8 cellular contexts compared by ENCODE assay signal in the genomic region with DNA sequence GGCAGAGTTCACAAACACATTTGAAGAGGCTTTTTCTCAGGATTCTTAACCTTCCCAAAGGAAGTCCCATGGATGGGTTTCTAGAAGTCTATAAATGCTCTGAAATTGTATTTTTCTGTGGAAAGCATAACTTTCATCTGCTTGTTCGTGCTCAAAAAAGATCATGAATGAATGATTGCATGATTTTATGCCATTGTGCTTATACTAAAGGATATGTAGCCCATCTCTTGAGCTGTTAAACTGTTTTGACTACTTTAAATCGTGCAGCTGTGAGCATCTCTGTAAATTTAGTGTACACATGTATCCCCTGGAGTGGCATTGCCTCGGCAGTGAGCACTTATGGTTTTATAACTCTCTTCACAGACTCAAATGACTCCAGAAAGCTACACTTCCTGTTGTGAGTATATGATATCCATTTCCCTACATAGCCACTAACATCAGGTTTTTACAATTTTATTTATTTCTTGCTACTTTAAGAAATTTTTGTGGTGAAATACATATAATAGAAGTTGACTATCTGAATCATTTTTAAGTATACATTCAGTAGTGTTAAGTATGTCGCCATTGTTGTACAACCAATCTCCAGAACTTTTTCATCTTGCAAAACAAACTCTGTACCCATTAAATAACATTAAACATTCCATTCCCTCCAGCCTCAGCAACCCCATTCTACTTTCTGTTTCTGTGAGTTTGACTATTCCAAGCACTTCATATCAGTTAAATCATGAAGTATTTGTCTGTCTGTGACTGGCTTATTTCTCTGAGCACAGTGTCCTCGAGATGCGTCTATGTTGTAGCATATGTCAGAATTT. TPM values are rescaled to one million over a fixed set of nuclear protein-coding genes. Genes with fewer than 3 reads are reported as not detected.
DNase-seq lines count a peak whose midpoint lies in the region; ATAC-seq and TF ChIP-seq lines count a peak whose summit lies in the region.

No MANE protein-coding gene starts in this region.

- intact Hi-C loops in sigmoid colon (cut with DNase I) = no loop called here

- no peak for TF ChIP-seq EP300 in sigmoid colon (IDR thresholded peaks at IDR 0.05)

- TF ChIP-seq CTCF in sigmoid colon (IDR thresholded peaks at IDR 0.05) = peak in 1 of 4 experiments; percentile 7

- H3K4me1 ChIP-seq in SJSA1 (replicated peaks) = peaks cover 64% of the 10 kb centered on the region
- peaks cover 0 to 94% (median 91%) of the 10 kb centered on the region in 4 donors for H3K4me1 ChIP-seq in sigmoid colon

- TF ChIP-seq POLR2A in erythroblast (IDR thresholded peaks at IDR 0.05; ENCODE audit: low read length) (peak; percentile 74), sigmoid colon (IDR thresholded peaks at IDR 0.05) (peak; percentile 6 to 7)

- H3K4me3 ChIP-seq in SJSA1 (no peak overlapping the region), sigmoid colon (peak overlapping the region; percentile 8 to 88 (median 45))

- H3K27ac ChIP-seq in SJSA1 = peak overlapping the region; percentile 60
- H3K27ac ChIP-seq in sigmoid colon = peak overlapping the region; percentile 97 to 100 (median 100)

- H3K36me3 ChIP-seq in SJSA1 (peaks cover 57% of the 10 kb centered on the region), sigmoid colon (peaks cover 21 to 64% (median 34%) of the 10 kb centered on the region in 4 donors)

- WGBS in sigmoid colon, 2 donors = 38 to 53% methylated on average over 6 of the region's 6 CpGs

- no peak for ATAC-seq in HG03280 (IDR thresholded peaks at IDR 0.05; ENCODE audit: unreplicated experiment)
- no peak for ATAC-seq in HG02588 (IDR thresholded peaks at IDR 0.05; ENCODE audit: unreplicated experiment)

- peak; percentile 57 for DNase-seq in GM04504 (ENCODE audit: low read depth)
- DNase-seq in SJSA1 (ENCODE audit: low read depth in 1 of 2, low spot score in 2 of 2) = peak in 1 of 2 experiments; percentile 92
- DNase-seq in erythroblast (lab: John Stamatoyannopoulos, UW) = peak in 1 of 2 experiments; percentile 65
- peak; percentile 58 for DNase-seq in sigmoid colon
- DNase-seq in NCI-H82 treated with DMSO at 0.1 percent for 48 hours (lab: John Stamatoyannopoulos, UW; ENCODE audit: unreplicated experiment) = no peak
- no peak for DNase-seq in stimulated activated CD4-positive, alpha-beta T cell treated with anti-CD3 and anti-CD28 coated beads, Interleukin-2, amount 100 ng/mL, for 48 hours

- no peaks in the 10 kb centered on the region for H3K9me3 ChIP-seq in SJSA1 (replicated peaks)
- H3K9me3 ChIP-seq in sigmoid colon = no peaks in the 10 kb centered on the region

- H3K27me3 ChIP-seq in SJSA1 (replicated peaks) = no peaks in the 10 kb centered on the region
- no peaks in the 10 kb centered on the region for H3K27me3 ChIP-seq in sigmoid colon

RNA-seq across cellular contexts. Expression of a gene that starts 8.0 kb away (rescaled TPM):
- total RNA-seq in SJSA1 (2014; rRNA removed; shearing (Covaris generic)) = 6.9 and 12.1 TPM in 2 replicates
- total RNA-seq in sigmoid colon = 100 to 1,000 TPM; 142 to 573 (median 268) TPM
- polyA plus RNA-seq in sigmoid colon = 100 to 1,000 TPM in 1 of 3 donors, 10 to 100 TPM in 2; 26.8 to 587 (median 78.7) TPM

RNA-seq across cellular contexts. Expression of a gene that starts 44.2 kb away (rescaled TPM):
- total RNA-seq in SJSA1 (2014; rRNA removed; shearing (Covaris generic)) = 90.2 and 125 TPM in 2 replicates
- 10 to 100 TPM; 10.7 to 27.5 (median 15.6) TPM for total RNA-seq in sigmoid colon
- 10 to 100 TPM; 21.6 to 29.0 (median 25.2) TPM for polyA plus RNA-seq in sigmoid colon

RNA-seq across cellular contexts. Expression of a gene that starts 48.2 kb away (rescaled TPM):
- 3.1 and 5.3 TPM in 2 replicates for total RNA-seq in SJSA1 (2014; rRNA removed; shearing (Covaris generic))
- 1 to 10 TPM; 2.5 to 8.9 (median 6.0) TPM for total RNA-seq in sigmoid colon
- polyA plus RNA-seq in sigmoid colon = 10 to 100 TPM in 1 of 3 donors, 1 to 10 TPM in 2; 1.2 to 12.8 (median 2.5) TPM

Comparison
In these comparisons a context has a peak if more than half of its experiments do, and no peak if none do; other contexts are left out.
1. DNase-seq: peak in GM04504 (single experiment) and sigmoid colon (single experiment); none in NCI-H82 treated with DMSO at 0.1 percent for 48 hours (single experiment) and stimulated activated CD4-positive, alpha-beta T cell treated with anti-CD3 and anti-CD28 coated beads, Interleukin-2, amount 100 ng/mL, for 48 hours (0 of 2).
2. RNA of a gene that starts 8.0 kb away (total RNA-seq): 142 to 573 TPM in sigmoid colon; 6.9 to 12.1 TPM in SJSA1; every median in the first group is over 10 times any median in the second.